ENCODE assay signal across 25 cellular contexts in the genomic region with DNA sequence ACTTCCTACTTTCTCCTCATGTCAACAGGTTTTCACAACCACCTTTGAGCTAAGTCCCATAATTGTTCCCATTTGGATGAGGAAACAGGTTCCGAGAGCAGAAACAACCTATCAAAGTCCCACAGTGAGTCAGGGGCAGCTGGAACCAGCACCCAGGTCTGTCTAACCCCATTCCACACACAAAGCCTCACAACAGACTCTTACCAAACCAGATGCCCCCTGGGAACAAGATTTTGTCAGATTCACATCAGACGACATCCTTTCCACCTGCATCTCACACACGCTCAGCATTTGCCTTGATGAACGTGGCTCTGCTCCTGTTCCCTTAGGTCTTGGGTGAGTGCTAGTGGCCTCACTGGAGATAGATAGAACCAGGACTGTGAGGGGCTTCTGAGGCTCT.
"Had no signal": no experiment of that assay in that cellular context is flagged by ENCODE, and none has a peak within 500 bp of the region (broad histone marks: within the 10 kb centered on the region; RNA-seq: fewer than 3 reads in every experiment).

No MANE protein-coding gene starts in this region.

- H3K36me3 Mint-ChIP-seq: activated CD4-positive, alpha-beta memory T cell treated with anti-CD3 and anti-CD28 coated beads for 36 hours; activated naive CD4-positive, alpha-beta T cell treated with anti-CD3 and anti-CD28 coated beads, Interleukin-2, amount 50 U/mL, for 72 hours had no signal

- H3K9me3 ChIP-seq: SJCRH30 had no signal

- H3K4me1 Mint-ChIP-seq: WTC11 had no signal

- H3K36me3 ChIP-seq: brain microvascular endothelial cell, cardiac muscle cell, SJCRH30 had no signal

- H3K4me3 Mint-ChIP-seq: activated CD4-positive, alpha-beta memory T cell treated with anti-CD3 and anti-CD28 coated beads for 36 hours; activated CD4-positive, alpha-beta T cell treated with anti-CD3 and anti-CD28 coated beads, Interleukin-2, amount 10 ng/mL, durations not matched to agents 7 days and 5 days; activated naive CD8-positive, alpha-beta T cell treated with anti-CD3 and anti-CD28 coated beads, Interleukin-2, amount 50 U/mL, for 24 hours; activated T-cell treated with anti-CD3 and anti-CD28 coated beads, Interleukin-2, amount 50 U/mL, for 4 hours; T-helper 1 cell treated with Interleukin-12 subunit alpha and Interleukin-12 subunit beta and Interleukin-4 antibody, amounts not matched to agents 30 μg/mL and 1 μg/mL, for 36 hours; WTC11 had no signal

- H2AFZ ChIP-seq: PC-9 had no signal

- H3K27me3 Mint-ChIP-seq: activated CD4-positive, alpha-beta memory T cell treated with anti-CD3 and anti-CD28 coated beads for 36 hours; activated CD4-positive, alpha-beta T cell treated with anti-CD3 and anti-CD28 coated beads, Interleukin-2, amount 10 ng/mL, durations not matched to agents 7 days and 5 days; activated naive CD8-positive, alpha-beta T cell treated with anti-CD3 and anti-CD28 coated beads, Interleukin-2, amount 50 U/mL, for 24 hours had no signal

- H3K27me3 ChIP-seq: brain microvascular endothelial cell, cardiac muscle cell, SJCRH30 had no signal

- H3K4me2 ChIP-seq: PC-9 had no signal

- DNase-seq: activated CD4-positive, alpha-beta memory T cell treated with anti-CD3 and anti-CD28 coated beads for 36 hours; activated CD4-positive, alpha-beta T cell treated with anti-CD3 and anti-CD28 coated beads, Interleukin-2, amount 10 ng/mL, durations not matched to agents 7 days and 5 days; activated CD4-positive, CD25-positive, alpha-beta regulatory T cell treated with anti-CD3 and anti-CD28 coated beads, Interleukin-2, amount 50 U/mL, for 72 hours; activated CD8-positive, alpha-beta memory T cell treated with anti-CD3 and anti-CD28 coated beads for 24 hours; activated effector memory CD4-positive, alpha-beta T cell treated with anti-CD3 and anti-CD28 coated beads, Interleukin-2, amount 50 U/mL, for 16 hours; activated naive CD4-positive, alpha-beta T cell treated with Interleukin-2 at 50 U/mL for 16 hours; activated naive CD8-positive, alpha-beta T cell treated with anti-CD3 and anti-CD28 coated beads, Interleukin-2, amount 50 U/mL, for 24 hours; activated T-cell treated with anti-CD3 and anti-CD28 coated beads, Interleukin-2, amount 50 U/mL, for 4 hours; amniotic stem cell; brain microvascular endothelial cell; KBM-7; NCI-H1092 treated with DMSO at 0.1 percent for 48 hours; NCI-H1417 treated with DMSO at 0.1 percent for 48 hours; NCI-H1694; NCI-H2029; NCI-H2107; NCI-H510A treated with DMSO at 0.1 percent for 48 hours; NCI-H69; PC-9; SJCRH30; SW 1271 had no signal

- H3K27ac Mint-ChIP-seq: activated CD4-positive, alpha-beta memory T cell treated with anti-CD3 and anti-CD28 coated beads for 36 hours; activated CD4-positive, alpha-beta T cell treated with anti-CD3 and anti-CD28 coated beads, Interleukin-2, amount 10 ng/mL, durations not matched to agents 7 days and 5 days; activated naive CD4-positive, alpha-beta T cell treated with anti-CD3 and anti-CD28 coated beads, Interleukin-2, amount 50 U/mL, for 72 hours; activated naive CD8-positive, alpha-beta T cell treated with anti-CD3 and anti-CD28 coated beads, Interleukin-2, amount 50 U/mL, for 24 hours; T-helper 1 cell treated with Interleukin-12 subunit alpha and Interleukin-12 subunit beta and Interleukin-4 antibody, amounts not matched to agents 30 μg/mL and 1 μg/mL, for 36 hours; WTC11 had no signal

- H3K4me3 ChIP-seq: cardiac muscle cell, PC-9, SJCRH30 had no signal

- H3K9me3 Mint-ChIP-seq: activated CD4-positive, alpha-beta memory T cell treated with anti-CD3 and anti-CD28 coated beads for 36 hours; activated CD4-positive, alpha-beta T cell treated with anti-CD3 and anti-CD28 coated beads, Interleukin-2, amount 10 ng/mL, durations not matched to agents 7 days and 5 days; activated naive CD4-positive, alpha-beta T cell treated with anti-CD3 and anti-CD28 coated beads, Interleukin-2, amount 50 U/mL, for 72 hours; activated naive CD8-positive, alpha-beta T cell treated with anti-CD3 and anti-CD28 coated beads, Interleukin-2, amount 50 U/mL, for 24 hours; activated T-cell treated with anti-CD3 and anti-CD28 coated beads, Interleukin-2, amount 50 U/mL, for 4 hours; T-helper 1 cell treated with Interleukin-12 subunit alpha and Interleukin-12 subunit beta and Interleukin-4 antibody, amounts not matched to agents 30 μg/mL and 1 μg/mL, for 36 hours; WTC11 had no signal

- H3K27ac ChIP-seq: brain microvascular endothelial cell, cardiac muscle cell, PC-9, SJCRH30 had no signal
